In the genomic region with DNA sequence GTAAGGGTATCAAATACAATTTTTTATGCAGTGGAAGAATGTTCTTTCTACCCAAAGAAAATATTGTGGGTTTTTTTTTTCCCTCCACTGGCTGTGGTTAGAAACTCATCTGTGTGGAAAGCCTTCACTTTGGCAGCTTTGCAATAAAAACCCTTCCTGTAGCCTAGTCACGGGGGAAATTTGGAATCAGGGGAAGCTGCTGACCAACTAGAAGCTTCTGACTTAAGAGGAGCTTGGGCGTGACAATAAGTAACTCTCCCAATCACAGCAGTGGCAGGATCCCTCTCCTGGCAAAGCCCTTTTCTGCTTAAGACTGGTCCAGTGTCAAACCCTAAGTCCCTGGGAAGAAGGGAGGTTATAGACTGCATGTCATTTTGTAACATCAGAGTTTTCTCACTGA, we compare ENCODE assay signal across 16 cellular contexts.
DNase-seq lines count a peak whose midpoint lies in the region; ATAC-seq, FAIRE-seq and TF ChIP-seq lines count a peak whose summit lies in the region.
"Had no signal": no experiment of that assay in that cellular context is flagged by ENCODE, and none has a peak within 500 bp of the region (broad histone marks: within the 10 kb centered on the region; RNA-seq: fewer than 3 reads in every experiment).

No MANE protein-coding gene starts in this region.

- in situ Hi-C loops in ACHN (cut with HindIII; ENCODE audit: low pct_ligation_motif_present, low pct_unique_long_range_greater_than_20kb, low sequenced_read_pairs): no loop called here
- in situ Hi-C loops in astrocyte of the spinal cord (cut with HindIII; ENCODE audit: low sequenced_read_pairs): no loop called here

- DNase-seq in ACHN: peak; percentile 46
- peak; percentile 35 for DNase-seq in GM03348 (ENCODE audit: low spot score)
- peak; percentile 88 for DNase-seq in astrocyte of the spinal cord (ENCODE audit: low read depth, low spot score)
- peak; percentile 25 for DNase-seq in kidney epithelial cell (ENCODE audit: low read depth)
- no peak for DNase-seq in GM19239 (ENCODE audit: insufficient read length, low spot score)
- DNase-seq in SHP77 (lab: John Stamatoyannopoulos, UW): no peak
- DNase-seq: activated CD4-positive, alpha-beta memory T cell treated with anti-CD3 and anti-CD28 coated beads for 36 hours; activated naive CD8-positive, alpha-beta T cell treated with anti-CD3 and anti-CD28 coated beads, Interleukin-2, amount 10 ng/mL, durations not matched to agents 7 days and 5 days; activated T-cell treated with anti-CD3 and anti-CD28 coated beads, Interleukin-2, amount 50 U/mL, for 4 hours; AML-193; NCI-H1048; NCI-H526 treated with DMSO at 0.1 percent for 48 hours; Peyer's patch; right lobe of liver had no signal

- TF ChIP-seq CTCF in astrocyte of the spinal cord (IDR thresholded peaks at IDR 0.05; ENCODE audit: low read depth, low read length) (no peak), kidney epithelial cell (IDR thresholded peaks at IDR 0.05; ENCODE audit: insufficient read depth, low read length, poor library complexity, severe bottlenecking) (no peak)

- H3K27me3 ChIP-seq in kidney epithelial cell (ENCODE audit: control insufficient read depth, insufficient read depth, low read length): no peaks in the 10 kb centered on the region
- H3K27me3 ChIP-seq: Peyer's patch, right lobe of liver had no signal

- no peak for FAIRE-seq in GM19239 (lab: Jason Lieb, UNC)

- no peak for ATAC-seq in GM18868 (IDR thresholded peaks at IDR 0.05; ENCODE audit: unreplicated experiment)
- no peak for ATAC-seq in GM21381 (IDR thresholded peaks at IDR 0.05; ENCODE audit: unreplicated experiment)
- ATAC-seq: activated T-cell treated with anti-CD3 and anti-CD28 coated beads, Interleukin-2, amount 50 U/mL, for 4 hours; right lobe of liver had no signal

- H3K4me3 ChIP-seq in astrocyte of the spinal cord (ENCODE audit: low read depth, low read length) (no peak overlapping the region), kidney epithelial cell (ENCODE audit: low read depth, low read length) (no peak overlapping the region)
- H3K4me3 ChIP-seq: Peyer's patch, right lobe of liver had no signal

- H3K36me3 ChIP-seq in kidney epithelial cell (ENCODE audit: control insufficient read depth, insufficient read depth, low read length): no peaks in the 10 kb centered on the region
- H3K36me3 ChIP-seq: Peyer's patch, right lobe of liver had no signal

Comparison
In these comparisons a context has a peak if more than half of its experiments do, and no peak if none do; other contexts are left out.
1. DNase-seq: peak in ACHN (single experiment), GM03348 (single experiment), astrocyte of the spinal cord (single experiment) and kidney epithelial cell (single experiment); none in GM19239 (single experiment) and SHP77 (0 of 2).